In the genomic region with DNA sequence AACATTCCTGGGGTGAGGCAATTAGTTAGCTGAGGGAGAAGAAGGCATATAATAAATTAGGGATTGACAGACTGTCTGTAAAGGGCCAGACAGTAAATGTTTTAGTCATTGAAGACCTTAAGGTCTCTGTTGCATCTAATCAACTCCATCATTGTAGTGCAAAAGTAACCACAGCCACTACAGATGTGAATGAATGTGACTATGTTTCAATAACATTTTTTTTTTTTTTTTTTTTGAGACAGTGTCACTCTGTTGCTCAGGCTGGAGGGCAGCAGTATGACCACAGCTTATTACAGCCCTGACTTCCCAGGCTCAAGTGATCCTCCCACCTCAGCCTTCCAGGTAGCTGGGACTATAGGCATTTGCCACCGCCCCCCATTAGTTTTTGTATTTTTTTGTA, we compare ENCODE assay signal across 2 cellular contexts. TPM values are rescaled to one million over a fixed set of nuclear protein-coding genes. Genes with fewer than 3 reads are reported as not detected.
"Had no signal": no experiment of that assay in that cellular context is flagged by ENCODE, and none has a peak within 500 bp of the region (broad histone marks: within the 10 kb centered on the region; RNA-seq: fewer than 3 reads in every experiment).

No MANE protein-coding gene starts in this region.

RNA-seq across cellular contexts. Expression of a gene that starts 35.5 kb away (rescaled TPM):
- total RNA-seq: activated CD8-positive, alpha-beta memory T cell treated with anti-CD3 and anti-CD28 coated beads for 36 hours; foreskin keratinocyte had no signal
- polyA plus RNA-seq: foreskin keratinocyte had no signal
